ENCODE assay signal across 1 cellular context in genomic region chr13:28199089-28199488, GRCh38.
TF ChIP-seq lines count a peak whose summit lies in the region.

No MANE protein-coding gene starts in this region.

TF ChIP-seq in GM23338, 12 proteins besides CTCF, POLR2A, EP300 and RAD21 (continued from another document):
- no peak for TF ChIP-seq ZNF462 (CRISPR knock-in tag; IDR thresholded peaks at IDR 0.05)
- no peak for TF ChIP-seq JUNB (IDR thresholded peaks at IDR 0.05; ENCODE audit: unreplicated experiment)
- TF ChIP-seq ETS1 (IDR thresholded peaks at IDR 0.05) = no peak
- no peak for TF ChIP-seq EZH2 (IDR thresholded peaks at IDR 0.05; ENCODE audit: low read depth, unreplicated experiment)
- no peak for TF ChIP-seq EZH2phosphoT487 (IDR thresholded peaks at IDR 0.05; ENCODE audit: unreplicated experiment)
- no peak for TF ChIP-seq CREB1 (CRISPR knock-in tag; IDR thresholded peaks at IDR 0.05; ENCODE audit: low read depth)
- TF ChIP-seq POLR2AphosphoS5 (IDR thresholded peaks at IDR 0.05; ENCODE audit: low read depth) = no peak
- TF ChIP-seq REST (IDR thresholded peaks at IDR 0.05; ENCODE audit: unreplicated experiment) = no peak
